ENCODE assay signal across 22 cellular contexts in the genomic region with DNA sequence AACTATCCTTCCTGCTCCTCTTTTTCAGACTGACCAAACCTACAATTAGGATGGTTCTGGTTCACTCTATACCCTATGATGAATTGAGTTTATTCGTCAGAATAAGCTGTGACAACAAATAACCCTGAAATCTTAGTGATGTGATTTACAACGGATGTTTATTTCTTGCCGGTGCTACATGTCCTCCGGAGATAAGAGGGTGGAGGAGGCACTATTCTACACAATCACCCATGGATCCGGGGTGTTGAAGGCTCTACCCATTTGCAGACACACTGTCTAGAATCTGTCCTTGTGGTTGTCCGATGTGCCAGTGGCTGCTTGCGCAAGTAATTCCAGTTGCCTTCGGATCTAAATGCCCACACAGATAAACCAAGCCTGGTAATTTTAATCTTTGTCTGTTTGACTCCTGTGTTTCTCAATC. TPM values are rescaled to one million over a fixed set of nuclear protein-coding genes. Genes with fewer than 3 reads are reported as not detected.
DNase-seq lines count a peak whose midpoint lies in the region; FAIRE-seq and TF ChIP-seq lines count a peak whose summit lies in the region.
"Had no signal": no experiment of that assay in that cellular context is flagged by ENCODE, and none has a peak within 500 bp of the region (broad histone marks: within the 10 kb centered on the region; RNA-seq: fewer than 3 reads in every experiment).

No MANE protein-coding gene starts in this region.

- no peak for TF ChIP-seq CTCF in left ventricle myocardium inferior (IDR thresholded peaks at IDR 0.05; ENCODE audit: borderline replicate concordance)
- TF ChIP-seq CTCF in progenitor cell of endocrine pancreas (IDR thresholded peaks at IDR 0.05; ENCODE audit: unreplicated experiment) = no peak
- TF ChIP-seq CTCF in suprapubic skin (IDR thresholded peaks at IDR 0.05) = no peak

- TF ChIP-seq EP300 in suprapubic skin (IDR thresholded peaks at IDR 0.05) = no peak

- H3K4me3 ChIP-seq in left ventricle myocardium inferior (no peak overlapping the region), suprapubic skin (no peak overlapping the region)
- H3K4me3 ChIP-seq: skin epidermis, vagina had no signal

- no peaks in the 10 kb centered on the region for H3K9me3 Mint-ChIP-seq in progenitor cell of endocrine pancreas (ENCODE audit: low read depth)
- H3K9me3 Mint-ChIP-seq: naive B cell; stimulated activated naive CD8-positive, alpha-beta T cell treated with anti-CD3 and anti-CD28 coated beads, Interleukin-15, amount 100 ng/mL, for 72 hours had no signal

- 73% methylated on average over 8 of the region's 8 CpGs for WGBS in suprapubic skin

- H3K27me3 ChIP-seq in left ventricle myocardium inferior (ENCODE audit: low read depth) (no peaks in the 10 kb centered on the region), suprapubic skin (no peaks in the 10 kb centered on the region)
- H3K27me3 ChIP-seq: vagina had no signal

- H3K9me3 ChIP-seq in left ventricle myocardium inferior (replicated peaks) = no peaks in the 10 kb centered on the region
- no peaks in the 10 kb centered on the region for H3K9me3 ChIP-seq in suprapubic skin
- H3K9me3 ChIP-seq: vagina had no signal

- DNase-seq in H54 (ENCODE audit: insufficient read length, low spot score) (no peak), OCI-M1 (lab: John Stamatoyannopoulos, UW) (peak; percentile 51), left ventricle myocardium inferior (no peak), progenitor cell of endocrine pancreas (ENCODE audit: low spot score, unreplicated experiment) (no peak), GF-D8 (lab: John Stamatoyannopoulos, UW) (no peak), retina (no peak), DMS79 treated with DMSO at 0.1 percent for 48 hours (lab: John Stamatoyannopoulos, UW) (no peak), suprapubic skin (ENCODE audit: low spot score in 2 of 2) (no peak)
- DNase-seq: activated naive CD4-positive, alpha-beta T cell; CD4-positive, CD25-positive, alpha-beta regulatory T cell; head of caudate nucleus; naive B cell; NCI-H2107; NCI-H510A treated with DMSO at 0.1 percent for 48 hours; SIG-M5; stimulated activated CD4-positive, alpha-beta T cell treated with anti-CD3 and anti-CD28 coated beads, Interleukin-2, amount 100 ng/mL, for 48 hours; stimulated activated naive CD8-positive, alpha-beta T cell treated with anti-CD3 and anti-CD28 coated beads, Interleukin-15, amount 100 ng/mL, for 72 hours had no signal

- peak overlapping the region; percentile 21 for H3K27ac ChIP-seq in left ventricle myocardium inferior (replicated peaks)
- no peak overlapping the region for H3K27ac ChIP-seq in suprapubic skin
- H3K27ac ChIP-seq: KMS-11, parathyroid adenoma, skin epidermis, vagina had no signal

- H3K27me3 Mint-ChIP-seq in progenitor cell of endocrine pancreas = no peaks in the 10 kb centered on the region

- TF ChIP-seq POLR2A in H54 (IDR thresholded peaks at IDR 0.05; ENCODE audit: low read depth, low read length) = no peak
- TF ChIP-seq POLR2A in suprapubic skin (IDR thresholded peaks at IDR 0.05) = no peak

- H3K4me1 ChIP-seq in left ventricle myocardium inferior = peaks cover 9% of the 10 kb centered on the region
- no peaks in the 10 kb centered on the region for H3K4me1 ChIP-seq in suprapubic skin
- H3K4me1 ChIP-seq: parathyroid adenoma, vagina had no signal

- peak overlapping the region; percentile 15 for H3K27ac Mint-ChIP-seq in progenitor cell of endocrine pancreas
- H3K27ac Mint-ChIP-seq: CD4-positive, CD25-positive, alpha-beta regulatory T cell; stimulated activated naive CD8-positive, alpha-beta T cell treated with anti-CD3 and anti-CD28 coated beads, Interleukin-15, amount 100 ng/mL, for 72 hours had no signal

- H3K36me3 ChIP-seq in left ventricle myocardium inferior (no peaks in the 10 kb centered on the region), suprapubic skin (no peaks in the 10 kb centered on the region)
- H3K36me3 ChIP-seq: vagina had no signal

- H3K4me1 Mint-ChIP-seq in progenitor cell of endocrine pancreas (ENCODE audit: low read depth) = peaks cover 4% of the 10 kb centered on the region
- H3K4me1 Mint-ChIP-seq: CD4-positive, CD25-positive, alpha-beta regulatory T cell; naive B cell; stimulated activated naive CD8-positive, alpha-beta T cell treated with anti-CD3 and anti-CD28 coated beads, Interleukin-15, amount 100 ng/mL, for 72 hours had no signal

- intact Hi-C loops in left ventricle myocardium inferior (cut with micrococcal nuclease) = no loop called here

- H3K36me3 Mint-ChIP-seq in progenitor cell of endocrine pancreas (ENCODE audit: insufficient read depth) = no peaks in the 10 kb centered on the region
- H3K36me3 Mint-ChIP-seq: CD4-positive, CD25-positive, alpha-beta regulatory T cell; naive B cell had no signal

- FAIRE-seq in H54 (lab: Jason Lieb, UNC) = peak; percentile 89
- FAIRE-seq: astrocyte had no signal

- H3K4me3 Mint-ChIP-seq in progenitor cell of endocrine pancreas (ENCODE audit: low read depth) = no peak overlapping the region
- H3K4me3 Mint-ChIP-seq: CD4-positive, CD25-positive, alpha-beta regulatory T cell; naive B cell; stimulated activated naive CD8-positive, alpha-beta T cell treated with anti-CD3 and anti-CD28 coated beads, Interleukin-15, amount 100 ng/mL, for 72 hours had no signal

RNA-seq across cellular contexts. Expression of a gene that starts 44.7 kb away (rescaled TPM):
- total RNA-seq in left ventricle myocardium inferior (26.4 TPM), progenitor cell of endocrine pancreas (46.2 and 53.2 TPM in 2 replicates), suprapubic skin (10 to 100 TPM in 2 of 4 donors, 1 to 10 TPM in 2; 4.9 to 11.2 (median 8.9) TPM)
